In the genomic region with DNA sequence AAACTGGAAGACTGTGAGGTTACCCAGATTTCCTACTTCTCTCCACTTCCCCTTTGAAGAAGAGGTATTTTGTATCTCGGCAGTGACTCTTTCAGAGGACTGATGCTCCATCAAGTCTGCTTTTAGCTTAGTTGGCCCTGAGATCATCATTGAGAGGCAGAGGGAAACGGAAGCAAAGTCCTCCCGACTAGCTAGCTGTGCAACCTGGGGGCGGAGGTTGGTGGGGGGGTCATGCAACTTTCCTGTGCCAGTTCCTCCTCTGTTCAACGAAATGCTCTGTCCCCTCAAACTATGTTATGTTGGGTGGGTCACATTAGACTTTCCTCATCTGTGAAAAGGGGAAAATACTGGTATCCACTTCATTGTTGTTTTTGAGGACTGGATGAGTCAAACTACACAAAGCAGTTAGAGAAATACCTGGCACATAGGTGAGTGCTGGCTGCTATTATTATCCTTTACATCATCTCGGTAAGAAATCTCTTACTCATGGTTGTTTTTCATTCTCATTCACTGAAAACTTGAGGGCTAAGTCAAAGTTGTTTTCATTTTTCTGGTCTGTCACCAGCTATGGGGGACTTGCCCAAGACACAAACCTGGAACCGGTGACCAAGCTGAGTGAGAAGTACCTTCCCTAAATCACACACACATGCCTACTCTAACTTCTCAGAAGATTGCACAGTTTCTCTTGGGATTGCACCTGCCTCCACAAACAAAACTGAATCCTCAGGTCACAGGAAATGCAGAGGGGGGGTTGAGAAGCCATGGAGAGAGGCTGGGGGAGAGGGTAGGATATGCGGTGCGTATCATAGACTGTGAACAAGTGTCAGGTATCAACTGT, we compare ENCODE assay signal across 1 cellular context.
TF ChIP-seq lines count a peak whose summit lies in the region.

No MANE protein-coding gene starts in this region.

TF ChIP-seq in GM12878, 131 proteins besides CTCF, POLR2A, EP300 and RAD21 (continued from another document and continues in another):
- TF ChIP-seq, protein P1, sequence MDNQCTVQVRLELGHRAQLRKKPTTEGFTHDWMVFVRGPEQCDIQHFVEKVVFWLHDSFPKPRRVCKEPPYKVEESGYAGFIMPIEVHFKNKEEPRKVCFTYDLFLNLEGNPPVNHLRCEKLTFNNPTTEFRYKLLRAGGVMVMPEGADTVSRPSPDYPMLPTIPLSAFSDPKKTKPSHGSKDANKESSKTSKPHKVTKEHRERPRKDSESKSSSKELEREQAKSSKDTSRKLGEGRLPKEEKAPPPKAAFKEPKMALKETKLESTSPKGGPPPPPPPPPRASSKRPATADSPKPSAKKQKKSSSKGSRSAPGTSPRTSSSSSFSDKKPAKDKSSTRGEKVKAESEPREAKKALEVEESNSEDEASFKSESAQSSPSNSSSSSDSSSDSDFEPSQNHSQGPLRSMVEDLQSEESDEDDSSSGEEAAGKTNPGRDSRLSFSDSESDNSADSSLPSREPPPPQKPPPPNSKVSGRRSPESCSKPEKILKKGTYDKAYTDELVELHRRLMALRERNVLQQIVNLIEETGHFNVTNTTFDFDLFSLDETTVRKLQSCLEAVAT (IDR thresholded peaks at IDR 0.05), result no peak
- TF ChIP-seq GABPA (IDR thresholded peaks at IDR 0.05; ENCODE audit: low read depth), result 0 out of 2 replicates have a peak, but pooled peaks have one; percentile 56
- TF ChIP-seq USF2 (IDR thresholded peaks at IDR 0.05; ENCODE audit: borderline replicate concordance, low read depth, low read length), result no peak
- TF ChIP-seq PAX8 (IDR thresholded peaks at IDR 0.05), result no peak
- TF ChIP-seq, protein P2, sequence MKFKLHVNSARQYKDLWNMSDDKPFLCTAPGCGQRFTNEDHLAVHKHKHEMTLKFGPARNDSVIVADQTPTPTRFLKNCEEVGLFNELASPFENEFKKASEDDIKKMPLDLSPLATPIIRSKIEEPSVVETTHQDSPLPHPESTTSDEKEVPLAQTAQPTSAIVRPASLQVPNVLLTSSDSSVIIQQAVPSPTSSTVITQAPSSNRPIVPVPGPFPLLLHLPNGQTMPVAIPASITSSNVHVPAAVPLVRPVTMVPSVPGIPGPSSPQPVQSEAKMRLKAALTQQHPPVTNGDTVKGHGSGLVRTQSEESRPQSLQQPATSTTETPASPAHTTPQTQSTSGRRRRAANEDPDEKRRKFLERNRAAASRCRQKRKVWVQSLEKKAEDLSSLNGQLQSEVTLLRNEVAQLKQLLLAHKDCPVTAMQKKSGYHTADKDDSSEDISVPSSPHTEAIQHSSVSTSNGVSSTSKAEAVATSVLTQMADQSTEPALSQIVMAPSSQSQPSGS (IDR thresholded peaks at IDR 0.05; ENCODE audit: low read length), result peak; percentile 58; the same call in 1 of the 2 replicates
- TF ChIP-seq GATAD2B (conservative IDR thresholded peaks at IDR 0.05; ENCODE audit: low read depth), result no peak
- TF ChIP-seq PKNOX1 (IDR thresholded peaks at IDR 0.05), result no peak
- TF ChIP-seq HCFC1 (IDR thresholded peaks at IDR 0.05; ENCODE audit: low read length), result no peak
- TF ChIP-seq ZNF24 (IDR thresholded peaks at IDR 0.05), result no peak
- TF ChIP-seq FOXM1 (IDR thresholded peaks at IDR 0.05; ENCODE audit: low read depth, low read length), result peak; percentile 91; the same call in 1 of the 2 replicates
- TF ChIP-seq ATF7 (IDR thresholded peaks at IDR 0.05; ENCODE audit: low read depth), result no peak
- no peak for TF ChIP-seq SMAD1 (IDR thresholded peaks at IDR 0.05; ENCODE audit: low read depth, partially characterized antibody)
- TF ChIP-seq KDM1A (IDR thresholded peaks at IDR 0.05; ENCODE audit: borderline replicate concordance), result no peak
- TF ChIP-seq STAT3 (IDR thresholded peaks at IDR 0.05; ENCODE audit: low read depth, low read length), result no peak
- no peak for TF ChIP-seq BCLAF1 (IDR thresholded peaks at IDR 0.05)
- no peak for TF ChIP-seq MTA2 (IDR thresholded peaks at IDR 0.05; ENCODE audit: low read depth)
- TF ChIP-seq, protein P3, sequence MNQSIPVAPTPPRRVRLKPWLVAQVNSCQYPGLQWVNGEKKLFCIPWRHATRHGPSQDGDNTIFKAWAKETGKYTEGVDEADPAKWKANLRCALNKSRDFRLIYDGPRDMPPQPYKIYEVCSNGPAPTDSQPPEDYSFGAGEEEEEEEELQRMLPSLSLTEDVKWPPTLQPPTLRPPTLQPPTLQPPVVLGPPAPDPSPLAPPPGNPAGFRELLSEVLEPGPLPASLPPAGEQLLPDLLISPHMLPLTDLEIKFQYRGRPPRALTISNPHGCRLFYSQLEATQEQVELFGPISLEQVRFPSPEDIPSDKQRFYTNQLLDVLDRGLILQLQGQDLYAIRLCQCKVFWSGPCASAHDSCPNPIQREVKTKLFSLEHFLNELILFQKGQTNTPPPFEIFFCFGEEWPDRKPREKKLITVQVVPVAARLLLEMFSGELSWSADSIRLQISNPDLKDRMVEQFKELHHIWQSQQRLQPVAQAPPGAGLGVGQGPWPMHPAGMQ (IDR thresholded peaks at IDR 0.05; ENCODE audit: borderline replicate concordance), result no peak
- no peak for TF ChIP-seq CBFB (IDR thresholded peaks at IDR 0.05; ENCODE audit: low read depth)
- no peak for TF ChIP-seq NR2F1 (conservative IDR thresholded peaks at IDR 0.05)
- TF ChIP-seq BMI1 (IDR thresholded peaks at IDR 0.05; ENCODE audit: borderline replicate concordance), result no peak
- no peak for TF ChIP-seq MXI1 (IDR thresholded peaks at IDR 0.05; ENCODE audit: low read depth, low read length)
- no peak for TF ChIP-seq CEBPB (IDR thresholded peaks at IDR 0.05; ENCODE audit: borderline replicate concordance in 1 of 2, low read depth in 2 of 2, low read length in 2 of 2)
- peak; percentile 84; the same call in 1 of the 2 replicates for TF ChIP-seq ZBED1 (IDR thresholded peaks at IDR 0.05; ENCODE audit: borderline replicate concordance)
- TF ChIP-seq CHD4 (IDR thresholded peaks at IDR 0.05), result no peak
- no peak for TF ChIP-seq TCF12 (IDR thresholded peaks at IDR 0.05; ENCODE audit: low read depth, low read length)
- no peak for TF ChIP-seq BCL3 (IDR thresholded peaks at IDR 0.05; ENCODE audit: borderline replicate concordance, insufficient read depth, low read depth, low read length, poor library complexity, severe bottlenecking)
- no peak for TF ChIP-seq BHLHE40 (IDR thresholded peaks at IDR 0.05; ENCODE audit: borderline replicate concordance in 1 of 2, low read depth in 2 of 2, low read length in 1 of 2)
- peak; percentile 90; the same call in 1 of the 2 replicates for TF ChIP-seq NFIC (IDR thresholded peaks at IDR 0.05; ENCODE audit: low read depth, low read length)
- no peak for TF ChIP-seq SIN3A (IDR thresholded peaks at IDR 0.05; ENCODE audit: low read depth, low read length)
- no peak for TF ChIP-seq RELB (IDR thresholded peaks at IDR 0.05; ENCODE audit: low read depth)
- TF ChIP-seq, protein P4, sequence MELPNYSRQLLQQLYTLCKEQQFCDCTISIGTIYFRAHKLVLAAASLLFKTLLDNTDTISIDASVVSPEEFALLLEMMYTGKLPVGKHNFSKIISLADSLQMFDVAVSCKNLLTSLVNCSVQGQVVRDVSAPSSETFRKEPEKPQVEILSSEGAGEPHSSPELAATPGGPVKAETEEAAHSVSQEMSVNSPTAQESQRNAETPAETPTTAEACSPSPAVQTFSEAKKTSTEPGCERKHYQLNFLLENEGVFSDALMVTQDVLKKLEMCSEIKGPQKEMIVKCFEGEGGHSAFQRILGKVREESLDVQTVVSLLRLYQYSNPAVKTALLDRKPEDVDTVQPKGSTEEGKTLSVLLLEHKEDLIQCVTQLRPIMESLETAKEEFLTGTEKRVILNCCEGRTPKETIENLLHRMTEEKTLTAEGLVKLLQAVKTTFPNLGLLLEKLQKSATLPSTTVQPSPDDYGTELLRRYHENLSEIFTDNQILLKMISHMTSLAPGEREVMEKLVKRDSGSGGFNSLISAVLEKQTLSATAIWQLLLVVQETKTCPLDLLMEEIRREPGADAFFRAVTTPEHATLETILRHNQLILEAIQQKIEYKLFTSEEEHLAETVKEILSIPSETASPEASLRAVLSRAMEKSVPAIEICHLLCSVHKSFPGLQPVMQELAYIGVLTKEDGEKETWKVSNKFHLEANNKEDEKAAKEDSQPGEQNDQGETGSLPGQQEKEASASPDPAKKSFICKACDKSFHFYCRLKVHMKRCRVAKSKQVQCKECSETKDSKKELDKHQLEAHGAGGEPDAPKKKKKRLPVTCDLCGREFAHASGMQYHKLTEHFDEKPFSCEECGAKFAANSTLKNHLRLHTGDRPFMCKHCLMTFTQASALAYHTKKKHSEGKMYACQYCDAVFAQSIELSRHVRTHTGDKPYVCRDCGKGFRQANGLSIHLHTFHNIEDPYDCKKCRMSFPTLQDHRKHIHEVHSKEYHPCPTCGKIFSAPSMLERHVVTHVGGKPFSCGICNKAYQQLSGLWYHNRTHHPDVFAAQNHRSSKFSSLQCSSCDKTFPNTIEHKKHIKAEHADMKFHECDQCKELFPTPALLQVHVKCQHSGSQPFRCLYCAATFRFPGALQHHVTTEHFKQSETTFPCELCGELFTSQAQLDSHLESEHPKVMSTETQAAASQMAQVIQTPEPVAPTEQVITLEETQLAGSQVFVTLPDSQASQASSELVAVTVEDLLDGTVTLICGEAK (IDR thresholded peaks at IDR 0.05; ENCODE audit: borderline replicate concordance), result no peak
- TF ChIP-seq ZSCAN29 (IDR thresholded peaks at IDR 0.05), result no peak
- no peak for TF ChIP-seq ZNF207 (IDR thresholded peaks at IDR 0.05; ENCODE audit: borderline replicate concordance)
- TF ChIP-seq JUND (IDR thresholded peaks at IDR 0.05; ENCODE audit: low read depth, low read length), result no peak
- no peak for TF ChIP-seq NBN (IDR thresholded peaks at IDR 0.05)
- no peak for TF ChIP-seq ZBTB33 (IDR thresholded peaks at IDR 0.05)
